11 cellular contexts compared by ENCODE assay signal in the genomic region with DNA sequence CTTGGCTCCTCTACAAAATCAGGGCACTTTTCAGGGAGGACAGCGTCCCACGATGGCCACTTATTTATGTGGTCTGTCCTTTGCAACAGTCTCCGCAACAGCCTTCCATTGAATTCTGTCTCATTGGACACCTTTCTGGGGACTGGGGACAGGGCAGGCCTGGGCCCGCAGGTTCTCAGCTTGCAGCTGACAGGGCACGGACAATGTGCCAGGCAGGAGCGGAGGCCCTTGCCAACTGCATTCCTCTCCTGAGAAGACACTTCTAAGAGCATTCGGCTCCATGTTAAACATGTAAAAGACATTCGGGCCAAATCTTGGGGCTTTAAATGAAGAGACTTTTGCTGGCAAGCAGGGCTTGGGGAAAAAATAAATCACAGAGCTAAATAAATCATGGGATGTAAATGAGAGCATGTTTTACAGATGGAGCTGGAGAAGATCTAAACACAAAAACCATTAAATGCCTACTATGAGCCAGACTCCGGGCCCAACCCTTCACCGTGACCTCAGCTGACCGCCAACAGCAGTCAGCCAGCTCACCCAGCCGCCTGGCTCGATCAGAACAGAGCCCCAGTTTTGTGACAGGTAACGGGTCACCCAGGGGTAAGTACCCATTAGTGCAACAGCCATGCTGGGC. TPM values are rescaled to one million over a fixed set of nuclear protein-coding genes. Genes with fewer than 3 reads are reported as not detected.
DNase-seq lines count a peak whose midpoint lies in the region; ATAC-seq and TF ChIP-seq lines count a peak whose summit lies in the region.
"Had no signal": no experiment of that assay in that cellular context is flagged by ENCODE, and none has a peak within 500 bp of the region (broad histone marks: within the 10 kb centered on the region; RNA-seq: fewer than 3 reads in every experiment).

No MANE protein-coding gene starts in this region.

- peak; percentile 62 for ATAC-seq in Right ventricle myocardium superior (ENCODE audit: poor library complexity)
- no peak for ATAC-seq in left cardiac atrium
- no peak for ATAC-seq in natural killer cell
- ATAC-seq in aorta (ENCODE audit: low FRiP score), result no peak
- ATAC-seq: GM12878 had no signal

- H3K4me1 Mint-ChIP-seq in natural killer cell, result peaks cover 96 to 99% of the 10 kb centered on the region in 2 donors

- peaks cover 9% of the 10 kb centered on the region for H3K36me3 ChIP-seq in colonic mucosa
- peaks cover 0 to 8% of the 10 kb centered on the region in 2 donors for H3K36me3 ChIP-seq in aorta (ENCODE audit: control insufficient read depth in 1 of 2, insufficient read depth in 2 of 2, low read length in 1 of 2)
- peaks cover 6% of the 10 kb centered on the region for H3K36me3 ChIP-seq in Karpas-422 (ENCODE audit: insufficient read depth, low read length)

- H3K9me3 ChIP-seq in colonic mucosa, result no peaks in the 10 kb centered on the region
- H3K9me3 ChIP-seq in aorta (ENCODE audit: control insufficient read depth, low read length), result no peaks in the 10 kb centered on the region
- H3K9me3 ChIP-seq in Karpas-422 (ENCODE audit: low read length), result no peaks in the 10 kb centered on the region

- H3K27me3 Mint-ChIP-seq in natural killer cell (ENCODE audit: low read depth in 2 of 2), result no peaks in the 10 kb centered on the region

- H3K79me2 ChIP-seq in Karpas-422 (ENCODE audit: low read length), result peaks cover 65% of the 10 kb centered on the region

- peaks cover 6% of the 10 kb centered on the region for H3K4me1 ChIP-seq in colonic mucosa
- H3K4me1 ChIP-seq in aorta (ENCODE audit: control insufficient read depth in 1 of 2, insufficient read depth in 2 of 2, low read length in 2 of 2), result peaks cover 3 to 10% of the 10 kb centered on the region in 2 donors
- no peaks in the 10 kb centered on the region for H3K4me1 ChIP-seq in Karpas-422 (ENCODE audit: low read length)

- no peaks in the 10 kb centered on the region for H3K36me3 Mint-ChIP-seq in natural killer cell

- peak overlapping the region; percentile 88 to 99 for H3K27ac Mint-ChIP-seq in natural killer cell

- peaks cover 60% of the 10 kb centered on the region for H4K20me1 ChIP-seq in Karpas-422 (ENCODE audit: insufficient read depth, low read depth, low read length)

- no peaks in the 10 kb centered on the region for H3K9me2 ChIP-seq in Karpas-422 (replicated peaks; ENCODE audit: insufficient read depth, low read length)

- H3K4me2 ChIP-seq in Karpas-422 (ENCODE audit: low read depth, low read length, poor library complexity, severe bottlenecking), result no peak overlapping the region

- H3K27ac ChIP-seq in colonic mucosa (peak overlapping the region; percentile 0), aorta (ENCODE audit: low read depth in 1 of 2, low read length in 2 of 2) (peak overlapping the region; percentile 44 to 47), Karpas-422 (ENCODE audit: low read length) (no peak overlapping the region)

- intact Hi-C loops in Right ventricle myocardium superior (cut with DNase I) (no loop called here), left cardiac atrium (cut with DNase I) (no loop called here), colonic mucosa (cut with DNase I) (no loop called here), natural killer cell (cut with micrococcal nuclease) (no loop called here), aorta (cut with DNase I) (no loop called here)

- H3K4me3 Mint-ChIP-seq in natural killer cell, result peak overlapping the region; percentile 28

- no peak overlapping the region for H3K9ac ChIP-seq in colonic mucosa (ENCODE audit: low read depth in 2 of 2, low read length in 2 of 2)
- no peak overlapping the region for H3K9ac ChIP-seq in Karpas-422 (ENCODE audit: low read length)

- 15 to 20% methylated on average over 14 of the region's 14 CpGs for WGBS in aorta, 2 donors

- DNase-seq in Right ventricle myocardium superior (peak; percentile 67), left cardiac atrium (no peak), colonic mucosa (no peak), natural killer cell (no peak), aorta (no peak), occipital lobe (lab: John Stamatoyannopoulos, UW) (no peak), Karpas-422 (no peak), NCI-H1436 treated with DMSO at 0.1 percent for 48 hours (lab: John Stamatoyannopoulos, UW) (no peak)
- DNase-seq: activated CD4-positive, CD25-positive, alpha-beta regulatory T cell; glutamatergic neuron had no signal

- TF ChIP-seq CTCF in colonic mucosa (IDR thresholded peaks at IDR 0.05) (no peak), natural killer cell (IDR thresholded peaks at IDR 0.05) (no peak)

- no peak overlapping the region for H2AFZ ChIP-seq in Karpas-422 (ENCODE audit: low read length)

- H3K9me3 Mint-ChIP-seq in natural killer cell, result no peaks in the 10 kb centered on the region

- H3K27me3 ChIP-seq in colonic mucosa (no peaks in the 10 kb centered on the region), aorta (ENCODE audit: control insufficient read depth in 1 of 2, insufficient read depth in 2 of 2, low read length in 1 of 2) (no peaks in the 10 kb centered on the region), Karpas-422 (ENCODE audit: low read length) (no peaks in the 10 kb centered on the region)

- H3K4me3 ChIP-seq in colonic mucosa (no peak overlapping the region), aorta (ENCODE audit: low read length in 2 of 2) (no peak overlapping the region), Karpas-422 (ENCODE audit: low read length) (no peak overlapping the region)
- H3K4me3 ChIP-seq: GM12878 had no signal

RNA-seq across cellular contexts. Expression of a gene that starts 14.9 kb away (rescaled TPM):
- 183 TPM for total RNA-seq in Right ventricle myocardium superior
- total RNA-seq in left cardiac atrium, result 100 to 1,000 TPM; 206 to 267 TPM
- 100 to 1,000 TPM; 437 to 476 TPM for total RNA-seq in colonic mucosa
- 100 to 1,000 TPM; 411 to 477 (median 468) TPM for total RNA-seq in natural killer cell
- total RNA-seq in aorta, result 100 to 1,000 TPM; 339 to 593 TPM
- 100 to 1,000 TPM; 159 to 207 TPM for polyA plus RNA-seq in aorta
- total RNA-seq in occipital lobe, result 75.5 TPM
- 67.5 and 116 TPM in 2 replicates for total RNA-seq in Karpas-422 (2014; rRNA removed; shearing (Covaris generic); ENCODE audit: low replicate concordance)
